ENCODE assay signal across 16 cellular contexts in genomic region chr4:114208747-114209146, GRCh38.
A peak's percentile ranks its signal among the peaks of the same experiment; 100 is the strongest.
DNase-seq lines count a peak whose midpoint lies in the region; ATAC-seq, FAIRE-seq and TF ChIP-seq lines count a peak whose summit lies in the region.
"Had no signal": no experiment of that assay in that cellular context is flagged by ENCODE, and none has a peak within 500 bp of the region (broad histone marks: within the 10 kb centered on the region; RNA-seq: fewer than 3 reads in every experiment).

No MANE protein-coding gene starts in this region.

- DNase-seq in AG10803 (ENCODE audit: low read depth): peak; percentile 44
- peak; percentile 11 for DNase-seq in HS-27A (ENCODE audit: low read depth)
- no peak for DNase-seq in GM12878 (ENCODE audit: low read depth, low spot score)
- DNase-seq in iris pigment epithelial cell (ENCODE audit: low read depth): peak; percentile 9
- no peak for DNase-seq in SIG-M5 (lab: John Stamatoyannopoulos, UW)
- DNase-seq in GM19239 (ENCODE audit: insufficient read length, low spot score): no peak
- DNase-seq: DMS 273 treated with DMSO at 0.1 percent for 48 hours; effector CD4-positive, alpha-beta T cell; H7; Kasumi-1; NCI-H446 treated with DMSO at 0.1 percent for 48 hours; WERI-Rb-1 had no signal

- no peaks in the 10 kb centered on the region for H3K79me2 ChIP-seq in GM12878 (ENCODE audit: control insufficient read depth, insufficient read depth, low read length)

- FAIRE-seq in GM12878 (lab: Jason Lieb, UNC): no peak
- FAIRE-seq in GM19239 (lab: Jason Lieb, UNC): no peak

- POLR2A ChIA-PET in GM12878 (lab: Charles Lee): no interaction called here

- RAD21 ChIA-PET in GM12878 (lab: Charles Lee; ENCODE audit: unreplicated experiment): no interaction called here

- no peaks in the 10 kb centered on the region for H3K27me3 ChIP-seq in GM12878 (replicated peaks in 1 of 2; ENCODE audit: control insufficient read depth in 2 of 2, insufficient read depth in 2 of 2, low read length in 1 of 2)
- H3K27me3 ChIP-seq: gastroesophageal sphincter had no signal

- no peak for TF ChIP-seq POLR2A in GM12878 (IDR thresholded peaks at IDR 0.05; ENCODE audit: low read depth, low read length)

- intact Hi-C loops in GM12878 (cut with micrococcal nuclease; ENCODE audit: unreplicated experiment): no loop called here

- peak; percentile 74 for ATAC-seq in GM12878
- no peak for ATAC-seq in GM21367 (IDR thresholded peaks at IDR 0.05; ENCODE audit: unreplicated experiment)
- no peak for ATAC-seq in HG02798 (IDR thresholded peaks at IDR 0.05; ENCODE audit: poor library complexity, unreplicated experiment)
- ATAC-seq: gastroesophageal sphincter; stimulated activated effector memory CD8-positive, alpha-beta T cell treated with anti-CD3 and anti-CD28 coated beads, Interleukin-12 subunit alpha, Interleukin-12 subunit beta, amount 100 ng/mL, for 72 hours had no signal

- H3K4me1 ChIP-seq in GM12878 (ENCODE audit: control insufficient read depth, insufficient read depth, low read length): no peaks in the 10 kb centered on the region
- H3K4me1 ChIP-seq: gastroesophageal sphincter had no signal

- CTCF ChIA-PET in GM12878 (lab: Yijun Ruan, JAX): no interaction called here

- no peak for TF ChIP-seq EP300 in GM12878 (IDR thresholded peaks at IDR 0.05; ENCODE audit: borderline replicate concordance in 1 of 2, control insufficient read depth in 1 of 2, low read depth in 2 of 2, low read length in 2 of 2)

- BruUV-seq in GM12878 (replicated peaks; lab: Mats Ljungman, UMichigan): no TSS peak

- no peaks in the 10 kb centered on the region for H3K36me3 ChIP-seq in GM12878 (ENCODE audit: control insufficient read depth in 2 of 2, insufficient read depth in 2 of 2, low read length in 1 of 2)
- H3K36me3 ChIP-seq: gastroesophageal sphincter, WERI-Rb-1 had no signal

- no peaks in the 10 kb centered on the region for H4K20me1 ChIP-seq in GM12878 (ENCODE audit: control insufficient read depth, insufficient read depth)

- no peak overlapping the region for H3K27ac ChIP-seq in GM12878 (ENCODE audit: control insufficient read depth, insufficient read depth)
- H3K27ac ChIP-seq: gastroesophageal sphincter, WERI-Rb-1 had no signal

- no peak for TF ChIP-seq RAD21 in GM12878 (IDR thresholded peaks at IDR 0.05; ENCODE audit: insufficient read depth, low read depth, low read length)

- SMC1A ChIA-PET in GM12878 (lab: Charles Lee; ENCODE audit: uncharacterized antibody, unreplicated experiment): no interaction called here

- in situ Hi-C loops in GM12878 (cut with MboI): no loop called here

- no peaks in the 10 kb centered on the region for H3K9me3 ChIP-seq in GM12878 (replicated peaks; ENCODE audit: control insufficient read depth, insufficient read depth, low read length)
- H3K9me3 ChIP-seq: gastroesophageal sphincter had no signal

- H2AFZ ChIP-seq in GM12878 (ENCODE audit: control insufficient read depth, low read depth, low read length): no peak overlapping the region

- H3K9ac ChIP-seq in GM12878 (ENCODE audit: control insufficient read depth, insufficient read depth, low read length): no peak overlapping the region

- TF ChIP-seq CTCF in AG10803 (conservative IDR thresholded peaks at IDR 0.05; ENCODE audit: low read length): peak; percentile 31
- no peak for TF ChIP-seq CTCF in GM12878 (IDR thresholded peaks at IDR 0.05 in 2 of 3, conservative IDR thresholded peaks at IDR 0.05 in 1 of 3; ENCODE audit: control insufficient read depth in 2 of 3, extremely low read depth in 1 of 3, insufficient read depth in 1 of 3, low read depth in 3 of 3, low read length in 3 of 3)

- H3K4me3 ChIP-seq in AG10803 (ENCODE audit: low read length) (no peak overlapping the region), GM12878 (no peak overlapping the region)
- H3K4me3 ChIP-seq: gastroesophageal sphincter had no signal

- 0% methylated on average over 3 of the region's 3 CpGs for WGBS in GM12878 (ENCODE audit: insufficient coverage, insufficient replicate concordance, low lambda C conversion rate, missing lambda C conversion rate)

- H3K4me2 ChIP-seq in GM12878 (ENCODE audit: control insufficient read depth, insufficient read depth): no peak overlapping the region

TF ChIP-seq in GM12878, 131 proteins besides CTCF, POLR2A, EP300 and RAD21:
- TF ChIP-seq RCOR1 (conservative IDR thresholded peaks at IDR 0.05; ENCODE audit: low read depth, low read length) (no peak), RELB (IDR thresholded peaks at IDR 0.05; ENCODE audit: low read depth) (no peak), SREBF2 (IDR thresholded peaks at IDR 0.05; ENCODE audit: low read length) (no peak), CEBPB (IDR thresholded peaks at IDR 0.05; ENCODE audit: borderline replicate concordance in 1 of 2, low read depth in 2 of 2, low read length in 2 of 2) (no peak), LARP7 (IDR thresholded peaks at IDR 0.05) (no peak), STAT3 (IDR thresholded peaks at IDR 0.05; ENCODE audit: low read depth, low read length) (no peak), NRF1 (conservative IDR thresholded peaks at IDR 0.05; ENCODE audit: low read depth, low read length) (no peak), MYC (IDR thresholded peaks at IDR 0.05; ENCODE audit: insufficient read depth, insufficient read length, insufficient replicate concordance, low read length, severe bottlenecking) (no peak), ZNF384 (IDR thresholded peaks at IDR 0.05; ENCODE audit: borderline replicate concordance, low read depth, low read length) (no peak), STAT1 (conservative IDR thresholded peaks at IDR 0.05) (no peak), BACH1 (IDR thresholded peaks at IDR 0.05; ENCODE audit: borderline replicate concordance) (no peak), SRF (IDR thresholded peaks at IDR 0.05; ENCODE audit: low read depth in 2 of 2, low read length in 2 of 2) (no peak), TCF7 (IDR thresholded peaks at IDR 0.05; ENCODE audit: borderline replicate concordance) (no peak), ELK1 (IDR thresholded peaks at IDR 0.05; ENCODE audit: low read depth, low read length) (no peak), GATAD2B (conservative IDR thresholded peaks at IDR 0.05; ENCODE audit: low read depth) (no peak), NR2C1 (IDR thresholded peaks at IDR 0.05) (no peak), MAX (IDR thresholded peaks at IDR 0.05; ENCODE audit: low read depth, low read length) (no peak)

Comparison
In these comparisons a context has a peak if more than half of its experiments do, and no peak if none do; other contexts are left out.
1. DNase-seq: peak in AG10803 (single experiment), HS-27A (single experiment) and iris pigment epithelial cell (single experiment); none in GM12878 (single experiment), SIG-M5 (single experiment) and GM19239 (single experiment).